1 cellular context compared by ENCODE assay signal in the genomic region with DNA sequence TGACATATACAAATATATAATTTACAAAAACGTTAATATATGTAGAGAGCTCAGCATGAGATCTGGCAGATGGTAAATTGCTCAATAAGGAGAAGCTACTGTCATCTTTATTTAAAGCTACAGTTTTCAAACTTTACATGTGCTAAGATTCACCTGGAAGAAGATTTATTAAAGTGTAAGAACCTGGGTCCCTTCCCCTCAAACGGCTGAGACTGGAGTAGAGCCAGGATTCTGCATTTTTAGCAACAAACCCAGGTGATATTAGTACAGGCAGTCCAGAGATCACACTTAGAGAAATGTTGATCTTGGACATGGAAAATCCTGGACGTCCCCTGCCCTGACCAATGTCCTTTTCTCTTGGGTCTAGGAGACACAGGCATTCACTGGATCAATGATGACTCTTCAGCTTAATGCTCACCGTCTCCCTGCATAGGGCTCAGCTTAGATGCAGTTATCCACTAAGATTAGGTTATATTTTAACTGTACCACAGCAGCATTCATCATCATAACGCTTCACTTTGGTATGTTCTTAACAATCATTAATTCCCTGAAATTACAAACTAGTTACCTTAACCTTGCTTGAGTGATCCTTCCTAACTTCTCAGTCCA.
A peak's percentile ranks its signal among the peaks of the same experiment; 100 is the strongest.
TF ChIP-seq lines count a peak whose summit lies in the region.

No MANE protein-coding gene starts in this region.

TF ChIP-seq in HepG2, 621 proteins besides CTCF, POLR2A, EP300 and RAD21 (continues in another document):
- TF ChIP-seq ADNP (CRISPR knock-in tag; IDR thresholded peaks at IDR 0.05), result no peak
- TF ChIP-seq SNRNP70 (IDR thresholded peaks at IDR 0.05; ENCODE audit: low read depth, low read length), result no peak
- peak; percentile 49; the same call in 1 of the 2 replicates for TF ChIP-seq HMG20A (CRISPR knock-in tag; IDR thresholded peaks at IDR 0.05; ENCODE audit: borderline replicate concordance)
- no peak for TF ChIP-seq ZNF431 (CRISPR knock-in tag; IDR thresholded peaks at IDR 0.05; ENCODE audit: borderline replicate concordance, low read depth)
- TF ChIP-seq ZNF430 (CRISPR knock-in tag; IDR thresholded peaks at IDR 0.05), result 0 out of 2 replicates have a peak, but pooled peaks have one; percentile 8
- peak; percentile 55; the same call in 1 of the 2 replicates for TF ChIP-seq TARDBP (CRISPR knock-in tag; IDR thresholded peaks at IDR 0.05)
- TF ChIP-seq ZNF614 (CRISPR knock-in tag; IDR thresholded peaks at IDR 0.05; ENCODE audit: borderline replicate concordance), result peak; percentile 27; the same call in 1 of the 2 replicates
- TF ChIP-seq ZNF784 (CRISPR knock-in tag; IDR thresholded peaks at IDR 0.05; ENCODE audit: borderline replicate concordance), result 0 out of 2 replicates have a peak, but pooled peaks have one; percentile 31
- TF ChIP-seq, protein P1, sequence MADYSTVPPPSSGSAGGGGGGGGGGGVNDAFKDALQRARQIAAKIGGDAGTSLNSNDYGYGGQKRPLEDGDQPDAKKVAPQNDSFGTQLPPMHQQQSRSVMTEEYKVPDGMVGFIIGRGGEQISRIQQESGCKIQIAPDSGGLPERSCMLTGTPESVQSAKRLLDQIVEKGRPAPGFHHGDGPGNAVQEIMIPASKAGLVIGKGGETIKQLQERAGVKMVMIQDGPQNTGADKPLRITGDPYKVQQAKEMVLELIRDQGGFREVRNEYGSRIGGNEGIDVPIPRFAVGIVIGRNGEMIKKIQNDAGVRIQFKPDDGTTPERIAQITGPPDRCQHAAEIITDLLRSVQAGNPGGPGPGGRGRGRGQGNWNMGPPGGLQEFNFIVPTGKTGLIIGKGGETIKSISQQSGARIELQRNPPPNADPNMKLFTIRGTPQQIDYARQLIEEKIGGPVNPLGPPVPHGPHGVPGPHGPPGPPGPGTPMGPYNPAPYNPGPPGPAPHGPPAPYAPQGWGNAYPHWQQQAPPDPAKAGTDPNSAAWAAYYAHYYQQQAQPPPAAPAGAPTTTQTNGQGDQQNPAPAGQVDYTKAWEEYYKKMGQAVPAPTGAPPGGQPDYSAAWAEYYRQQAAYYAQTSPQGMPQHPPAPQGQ (CRISPR knock-in tag; IDR thresholded peaks at IDR 0.05; ENCODE audit: borderline replicate concordance), result 0 out of 2 replicates have a peak, but pooled peaks have one; percentile 15
- TF ChIP-seq REXO4 (CRISPR knock-in tag; IDR thresholded peaks at IDR 0.05; ENCODE audit: borderline replicate concordance), result no peak
- TF ChIP-seq, protein P2, sequence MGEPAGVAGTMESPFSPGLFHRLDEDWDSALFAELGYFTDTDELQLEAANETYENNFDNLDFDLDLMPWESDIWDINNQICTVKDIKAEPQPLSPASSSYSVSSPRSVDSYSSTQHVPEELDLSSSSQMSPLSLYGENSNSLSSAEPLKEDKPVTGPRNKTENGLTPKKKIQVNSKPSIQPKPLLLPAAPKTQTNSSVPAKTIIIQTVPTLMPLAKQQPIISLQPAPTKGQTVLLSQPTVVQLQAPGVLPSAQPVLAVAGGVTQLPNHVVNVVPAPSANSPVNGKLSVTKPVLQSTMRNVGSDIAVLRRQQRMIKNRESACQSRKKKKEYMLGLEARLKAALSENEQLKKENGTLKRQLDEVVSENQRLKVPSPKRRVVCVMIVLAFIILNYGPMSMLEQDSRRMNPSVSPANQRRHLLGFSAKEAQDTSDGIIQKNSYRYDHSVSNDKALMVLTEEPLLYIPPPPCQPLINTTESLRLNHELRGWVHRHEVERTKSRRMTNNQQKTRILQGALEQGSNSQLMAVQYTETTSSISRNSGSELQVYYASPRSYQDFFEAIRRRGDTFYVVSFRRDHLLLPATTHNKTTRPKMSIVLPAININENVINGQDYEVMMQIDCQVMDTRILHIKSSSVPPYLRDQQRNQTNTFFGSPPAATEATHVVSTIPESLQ (CRISPR knock-in tag; conservative IDR thresholded peaks at IDR 0.05), result no peak
- TF ChIP-seq, protein P3, sequence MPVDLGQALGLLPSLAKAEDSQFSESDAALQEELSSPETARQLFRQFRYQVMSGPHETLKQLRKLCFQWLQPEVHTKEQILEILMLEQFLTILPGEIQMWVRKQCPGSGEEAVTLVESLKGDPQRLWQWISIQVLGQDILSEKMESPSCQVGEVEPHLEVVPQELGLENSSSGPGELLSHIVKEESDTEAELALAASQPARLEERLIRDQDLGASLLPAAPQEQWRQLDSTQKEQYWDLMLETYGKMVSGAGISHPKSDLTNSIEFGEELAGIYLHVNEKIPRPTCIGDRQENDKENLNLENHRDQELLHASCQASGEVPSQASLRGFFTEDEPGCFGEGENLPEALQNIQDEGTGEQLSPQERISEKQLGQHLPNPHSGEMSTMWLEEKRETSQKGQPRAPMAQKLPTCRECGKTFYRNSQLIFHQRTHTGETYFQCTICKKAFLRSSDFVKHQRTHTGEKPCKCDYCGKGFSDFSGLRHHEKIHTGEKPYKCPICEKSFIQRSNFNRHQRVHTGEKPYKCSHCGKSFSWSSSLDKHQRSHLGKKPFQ (CRISPR knock-in tag; IDR thresholded peaks at IDR 0.05; ENCODE audit: insufficient replicate concordance), result no peak
- no peak for TF ChIP-seq LRRFIP1 (CRISPR knock-in tag; conservative IDR thresholded peaks at IDR 0.05)
- TF ChIP-seq ZNF878 (CRISPR knock-in tag; IDR thresholded peaks at IDR 0.05), result no peak
- TF ChIP-seq RERE (CRISPR knock-in tag; IDR thresholded peaks at IDR 0.05; ENCODE audit: low read depth), result 0 out of 2 replicates have a peak, but pooled peaks have one; percentile 31
- TF ChIP-seq, protein P4, sequence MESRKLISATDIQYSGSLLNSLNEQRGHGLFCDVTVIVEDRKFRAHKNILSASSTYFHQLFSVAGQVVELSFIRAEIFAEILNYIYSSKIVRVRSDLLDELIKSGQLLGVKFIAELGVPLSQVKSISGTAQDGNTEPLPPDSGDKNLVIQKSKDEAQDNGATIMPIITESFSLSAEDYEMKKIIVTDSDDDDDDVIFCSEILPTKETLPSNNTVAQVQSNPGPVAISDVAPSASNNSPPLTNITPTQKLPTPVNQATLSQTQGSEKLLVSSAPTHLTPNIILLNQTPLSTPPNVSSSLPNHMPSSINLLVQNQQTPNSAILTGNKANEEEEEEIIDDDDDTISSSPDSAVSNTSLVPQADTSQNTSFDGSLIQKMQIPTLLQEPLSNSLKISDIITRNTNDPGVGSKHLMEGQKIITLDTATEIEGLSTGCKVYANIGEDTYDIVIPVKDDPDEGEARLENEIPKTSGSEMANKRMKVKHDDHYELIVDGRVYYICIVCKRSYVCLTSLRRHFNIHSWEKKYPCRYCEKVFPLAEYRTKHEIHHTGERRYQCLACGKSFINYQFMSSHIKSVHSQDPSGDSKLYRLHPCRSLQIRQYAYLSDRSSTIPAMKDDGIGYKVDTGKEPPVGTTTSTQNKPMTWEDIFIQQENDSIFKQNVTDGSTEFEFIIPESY (CRISPR knock-in tag; IDR thresholded peaks at IDR 0.05), result no peak
- TF ChIP-seq ZNF777 (CRISPR knock-in tag; IDR thresholded peaks at IDR 0.05), result 0 out of 2 replicates have a peak, but pooled peaks have one; percentile 38
- 0 out of 2 replicates have a peak, but pooled peaks have one; percentile 23 for TF ChIP-seq SOX5 (CRISPR knock-in tag; IDR thresholded peaks at IDR 0.05; ENCODE audit: borderline replicate concordance)
- peak; percentile 55; the same call in 1 of the 2 replicates for TF ChIP-seq IRF2 (CRISPR knock-in tag; IDR thresholded peaks at IDR 0.05)
- TF ChIP-seq ARID3A (IDR thresholded peaks at IDR 0.05; ENCODE audit: low read depth, low read length), result peak; percentile 35; the same call in 1 of the 2 replicates
- no peak for TF ChIP-seq SOX6 (IDR thresholded peaks at IDR 0.05)
- peak; percentile 54 for TF ChIP-seq SOX6 (CRISPR knock-in tag; IDR thresholded peaks at IDR 0.05)
- no peak for TF ChIP-seq ZBTB7B (CRISPR knock-in tag; IDR thresholded peaks at IDR 0.05)
- no peak; the same call in 1 of the 2 replicates for TF ChIP-seq RBFOX2 (IDR thresholded peaks at IDR 0.05; ENCODE audit: low read depth, low read length)
- TF ChIP-seq TBX2 (CRISPR knock-in tag; IDR thresholded peaks at IDR 0.05; ENCODE audit: borderline replicate concordance), result peak; percentile 52; the same call in 1 of the 2 replicates
- TF ChIP-seq BRCA1 (CRISPR knock-in tag; IDR thresholded peaks at IDR 0.05), result peak; percentile 6; the same call in 1 of the 2 replicates
